Comparison of ENCODE assay signal across 8 cellular contexts in the genomic region with DNA sequence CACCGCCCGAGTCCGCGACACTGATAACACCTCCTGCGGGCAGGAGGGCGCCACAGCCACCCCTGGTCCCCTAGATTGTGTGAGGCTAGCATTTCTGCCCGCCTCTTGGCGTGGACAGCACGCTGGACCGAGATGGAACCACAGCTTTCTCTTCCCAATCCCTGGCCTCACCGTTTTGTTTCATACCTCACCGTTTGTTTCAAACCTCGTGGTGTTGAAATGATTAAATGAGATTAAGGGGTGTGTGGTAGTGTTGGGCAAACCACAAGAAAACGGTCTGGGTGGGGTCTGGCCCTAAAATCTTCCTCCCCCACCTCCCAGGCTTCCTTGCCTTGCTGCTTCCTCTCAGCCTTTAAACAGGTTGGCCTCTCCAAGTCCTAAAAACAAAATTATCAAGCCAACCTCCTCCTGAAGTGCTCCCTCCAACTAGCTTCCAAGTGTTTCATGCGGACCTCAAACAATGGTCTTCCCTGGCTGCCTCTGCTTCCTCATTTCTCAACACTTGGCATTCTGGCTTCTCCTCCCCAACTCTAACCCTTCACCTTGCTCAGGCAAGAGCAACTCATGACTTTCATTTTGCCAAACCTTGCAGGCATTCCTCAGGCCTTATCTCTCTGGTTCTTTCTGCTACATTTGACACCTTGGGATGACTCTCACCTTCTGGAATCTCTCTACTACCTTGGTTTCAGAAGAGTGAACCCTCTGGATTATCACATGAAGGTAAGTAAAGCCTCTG. TPM values are rescaled to one million over a fixed set of nuclear protein-coding genes. Genes with fewer than 3 reads are reported as not detected.
A peak's percentile ranks its signal among the peaks of the same experiment; 100 is the strongest.
DNase-seq lines count a peak whose midpoint lies in the region; ATAC-seq and TF ChIP-seq lines count a peak whose summit lies in the region.

No MANE protein-coding gene starts in this region.

- peaks cover 33% of the 10 kb centered on the region for H3K4me1 ChIP-seq in mammary epithelial cell (ENCODE audit: insufficient read depth, low read length)
- H3K4me1 ChIP-seq in A673 (ENCODE audit: insufficient read depth, low read length, poor library complexity, severe bottlenecking): peaks cover 3% of the 10 kb centered on the region

- H3K9me3 ChIP-seq in MG63 (no peaks in the 10 kb centered on the region), mammary epithelial cell (replicated peaks; ENCODE audit: insufficient read depth, low read length) (no peaks in the 10 kb centered on the region), A673 (ENCODE audit: low read depth, low read length, poor library complexity, severe bottlenecking) (no peaks in the 10 kb centered on the region)

- DNase-seq in Calu3 (peak; percentile 28), MG63 (peak; percentile 60), mammary epithelial cell (peak; percentile 69), myocyte (ENCODE audit: low read depth) (peak; percentile 22), A673 (ENCODE audit: low spot score) (no peak), amniotic stem cell (lab: John Stamatoyannopoulos, UW) (no peak), NCI-H187 treated with DMSO at 0.1 percent for 48 hours (lab: John Stamatoyannopoulos, UW) (no peak)

- H3K36me3 ChIP-seq in MG63: peaks cover 26% of the 10 kb centered on the region
- H3K36me3 ChIP-seq in mammary epithelial cell (ENCODE audit: insufficient read depth, low read length): peaks cover 2% of the 10 kb centered on the region
- H3K36me3 ChIP-seq in A673 (ENCODE audit: insufficient read depth, low read length, poor library complexity, severe bottlenecking): peaks cover 5% of the 10 kb centered on the region

- H3K27me3 ChIP-seq in MG63 (no peaks in the 10 kb centered on the region), mammary epithelial cell (ENCODE audit: insufficient read depth, low read length) (no peaks in the 10 kb centered on the region), A673 (replicated peaks; ENCODE audit: insufficient read depth, low read depth, low read length, poor library complexity) (no peaks in the 10 kb centered on the region)

- CTCF ChIA-PET in Calu3 (lab: Charles Lee) (interaction anchor here (0.6 to 1.7 kb wide), 7 partner anchors 16 to 106 kb away, joined by 3 to 5 read pairs (median 3); no protein-coding TSS in a partner anchor), mammary epithelial cell (lab: Charles Lee; ENCODE audit: low non-redundant PET) (no interaction called here), A673 (lab: Charles Lee) (no interaction called here)

- H3K27me3 Mint-ChIP-seq in Calu3 (ENCODE audit: unreplicated experiment): no peaks in the 10 kb centered on the region

- TF ChIP-seq CTCF in Calu3 (IDR thresholded peaks at IDR 0.05; ENCODE audit: unreplicated experiment) (no peak), mammary epithelial cell (conservative IDR thresholded peaks at IDR 0.05 in 1 of 2, IDR thresholded peaks at IDR 0.05 in 1 of 2; ENCODE audit: extremely low read depth in 1 of 2, insufficient read depth in 1 of 2, low read depth in 1 of 2, low read length in 2 of 2) (no peak), A673 (conservative IDR thresholded peaks at IDR 0.05; ENCODE audit: low read depth, low read length) (no peak)

- peak overlapping the region; percentile 75 for H3K27ac ChIP-seq in mammary epithelial cell (ENCODE audit: insufficient read depth, low read depth, low read length)
- no peak overlapping the region for H3K27ac ChIP-seq in A673 (ENCODE audit: low read depth, low read length, poor library complexity, severe bottlenecking)

- WGBS in mammary epithelial cell (ENCODE audit: low coverage, missing lambda C conversion rate): 88% methylated on average over 13 of the region's 15 CpGs

- peak overlapping the region; percentile 79 for H2AFZ ChIP-seq in mammary epithelial cell (ENCODE audit: low read depth, low read length)

- H3K36me3 Mint-ChIP-seq in Calu3 (ENCODE audit: insufficient read depth, unreplicated experiment): peaks cover 45% of the 10 kb centered on the region

- peaks cover 35% of the 10 kb centered on the region for H3K79me2 ChIP-seq in mammary epithelial cell (ENCODE audit: insufficient read depth, low read length)

- no peak overlapping the region for H3K9ac ChIP-seq in mammary epithelial cell (ENCODE audit: insufficient read depth, low read length)

- H3K4me3 Mint-ChIP-seq in Calu3 (ENCODE audit: low read depth, unreplicated experiment): peak overlapping the region; percentile 80

- peaks cover 34% of the 10 kb centered on the region for H3K4me1 Mint-ChIP-seq in Calu3 (ENCODE audit: low read depth, unreplicated experiment)

- H3K4me2 ChIP-seq in mammary epithelial cell (ENCODE audit: insufficient read depth, low read depth, low read length): peak overlapping the region; percentile 76

- ATAC-seq in HG02610 (IDR thresholded peaks at IDR 0.05; ENCODE audit: unreplicated experiment): no peak

- POLR2A ChIA-PET in A673 (lab: Charles Lee; ENCODE audit: low non-redundant PET): interaction anchor here (0.5 kb wide), 1 partner anchor 39 kb away, joined by 5 read pairs; no protein-coding TSS in a partner anchor

- dilution Hi-C loops in mammary epithelial cell (cut with HindIII; ENCODE audit: low sequenced_read_pairs): loop anchor here (5.0 kb wide), 1 partner anchor 99 kb away; no protein-coding TSS in a partner anchor

- H3K9me3 Mint-ChIP-seq in Calu3 (ENCODE audit: low read depth, unreplicated experiment): no peaks in the 10 kb centered on the region

- in situ Hi-C loops in mammary epithelial cell (cut with MboI; ENCODE audit: low sequenced_read_pairs in 2 of 2): loop anchor here in 1 of 2 donors (5.0 kb wide), 1 partner anchor 34 kb away; no protein-coding TSS in a partner anchor

- no TSS peak for BruUV-seq in Calu3 (replicated peaks; lab: Mats Ljungman, UMichigan)
- no TSS peak for BruUV-seq in mammary epithelial cell (replicated peaks; lab: Mats Ljungman, UMichigan)
- no TSS peak for BruUV-seq in A673 (replicated peaks; lab: Mats Ljungman, UMichigan)

- H3K4me3 ChIP-seq in MG63 (peak overlapping the region; percentile 50; the same call in 1 of the 2 replicates), mammary epithelial cell (replicated peaks in 1 of 3; ENCODE audit: insufficient read depth in 1 of 3, low read depth in 2 of 3, low read length in 3 of 3) (no peak overlapping the region), A673 (ENCODE audit: low read depth, low read length, poor library complexity, severe bottlenecking) (no peak overlapping the region)

- H3K27ac Mint-ChIP-seq in Calu3 (ENCODE audit: unreplicated experiment): peak overlapping the region; percentile 52

- intact Hi-C loops in Calu3 (cut with micrococcal nuclease; ENCODE audit: unreplicated experiment): loop anchor here (5.0 kb wide), 1 partner anchor 34 kb away; no protein-coding TSS in a partner anchor
- intact Hi-C loops in mammary epithelial cell (cut with micrococcal nuclease): loop anchor here (1.0 to 10.0 kb wide), 2 partner anchors 39 to 777 kb away; no protein-coding TSS in a partner anchor
- intact Hi-C loops in A673 (cut with micrococcal nuclease; ENCODE audit: unreplicated experiment): no loop called here

- no peaks in the 10 kb centered on the region for H4K20me1 ChIP-seq in mammary epithelial cell (ENCODE audit: insufficient read depth, low read length)

RNA-seq across cellular contexts. Expression of gene ATP13A3, which starts 1.4 kb away (rescaled TPM):
- total RNA-seq in Calu3 (2022) (229 and 237 TPM in 2 replicates), mammary epithelial cell (100 to 1,000 TPM; 151 to 226 TPM), myocyte (202 and 213 TPM in 2 replicates), A673 (2021) (94.5 and 121 TPM in 2 replicates)
- total RNA-seq in MG63 (2014; rRNA removed; shearing (Covaris generic); ENCODE audit: low replicate concordance): 76.9 and 103 TPM in 2 replicates
- polyA plus RNA-seq in mammary epithelial cell: 65.5 TPM
- polyA minus RNA-seq in mammary epithelial cell: 76.2 TPM
- polyA plus RNA-seq in myocyte (2012): 26.9 TPM

Comparison
In these comparisons a context has a peak if more than half of its experiments do, and no peak if none do; other contexts are left out.
1. DNase-seq: peak in Calu3 (single experiment), MG63 (single experiment), mammary epithelial cell (single experiment) and myocyte (single experiment); none in A673 (single experiment), amniotic stem cell (single experiment) and NCI-H187 treated with DMSO at 0.1 percent for 48 hours (single experiment).